2 cellular contexts compared by ENCODE assay signal in genomic region chr15:40960151-40960885, GRCh38.
TF ChIP-seq lines count a peak whose summit lies in the region.

No MANE protein-coding gene starts in this region.

TF ChIP-seq in A549, 52 proteins besides CTCF, POLR2A, EP300 and RAD21:
- TF ChIP-seq CEBPB (IDR thresholded peaks at IDR 0.05) (no peak), HOXB5 (CRISPR knock-in tag; IDR thresholded peaks at IDR 0.05) (no peak), MYC (IDR thresholded peaks at IDR 0.05; ENCODE audit: borderline replicate concordance, low read length) (no peak), MAFK (IDR thresholded peaks at IDR 0.05; ENCODE audit: partially characterized antibody) (no peak), PHF8 (IDR thresholded peaks at IDR 0.05; ENCODE audit: borderline replicate concordance, low read depth) (no peak), HDAC2 (IDR thresholded peaks at IDR 0.05) (no peak), FOXS1 (CRISPR knock-in tag; IDR thresholded peaks at IDR 0.05) (no peak), CHD4 (IDR thresholded peaks at IDR 0.05; ENCODE audit: borderline replicate concordance) (no peak), SREBF2 (IDR thresholded peaks at IDR 0.05) (no peak)
- TF ChIP-seq, protein P1, sequence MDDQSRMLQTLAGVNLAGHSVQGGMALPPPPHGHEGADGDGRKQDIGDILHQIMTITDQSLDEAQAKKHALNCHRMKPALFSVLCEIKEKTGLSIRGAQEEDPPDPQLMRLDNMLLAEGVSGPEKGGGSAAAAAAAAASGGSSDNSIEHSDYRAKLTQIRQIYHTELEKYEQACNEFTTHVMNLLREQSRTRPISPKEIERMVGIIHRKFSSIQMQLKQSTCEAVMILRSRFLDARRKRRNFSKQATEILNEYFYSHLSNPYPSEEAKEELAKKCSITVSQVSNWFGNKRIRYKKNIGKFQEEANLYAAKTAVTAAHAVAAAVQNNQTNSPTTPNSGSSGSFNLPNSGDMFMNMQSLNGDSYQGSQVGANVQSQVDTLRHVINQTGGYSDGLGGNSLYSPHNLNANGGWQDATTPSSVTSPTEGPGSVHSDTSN (IDR thresholded peaks at IDR 0.05) = no peak

TF ChIP-seq in IMR-90, 13 proteins besides CTCF, POLR2A, EP300 and RAD21:
- TF ChIP-seq RCOR1 (IDR thresholded peaks at IDR 0.05; ENCODE audit: insufficient replicate concordance, low read length) (no peak), MAZ (IDR thresholded peaks at IDR 0.05; ENCODE audit: borderline replicate concordance, low read depth, low read length) (no peak), CHD1 (IDR thresholded peaks at IDR 0.05; ENCODE audit: low read depth, low read length) (no peak), FOS (IDR thresholded peaks at IDR 0.05; ENCODE audit: low read depth, low read length) (no peak), RFX5 (IDR thresholded peaks at IDR 0.05; ENCODE audit: low read depth, low read length) (no peak), NFE2L2 (IDR thresholded peaks at IDR 0.05; ENCODE audit: low read depth, low read length) (no peak), MXI1 (IDR thresholded peaks at IDR 0.05; ENCODE audit: borderline replicate concordance, low read depth, low read length) (no peak)
- TF ChIP-seq, protein P2, sequence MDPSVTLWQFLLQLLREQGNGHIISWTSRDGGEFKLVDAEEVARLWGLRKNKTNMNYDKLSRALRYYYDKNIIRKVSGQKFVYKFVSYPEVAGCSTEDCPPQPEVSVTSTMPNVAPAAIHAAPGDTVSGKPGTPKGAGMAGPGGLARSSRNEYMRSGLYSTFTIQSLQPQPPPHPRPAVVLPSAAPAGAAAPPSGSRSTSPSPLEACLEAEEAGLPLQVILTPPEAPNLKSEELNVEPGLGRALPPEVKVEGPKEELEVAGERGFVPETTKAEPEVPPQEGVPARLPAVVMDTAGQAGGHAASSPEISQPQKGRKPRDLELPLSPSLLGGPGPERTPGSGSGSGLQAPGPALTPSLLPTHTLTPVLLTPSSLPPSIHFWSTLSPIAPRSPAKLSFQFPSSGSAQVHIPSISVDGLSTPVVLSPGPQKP (IDR thresholded peaks at IDR 0.05; ENCODE audit: borderline replicate concordance, low read depth, low read length) = no peak
